In genomic region chr12:68451261-68452091, GRCh38 we compare ENCODE assay signal across 1 cellular context.
TF ChIP-seq lines count a peak whose summit lies in the region.

No MANE protein-coding gene starts in this region.

TF ChIP-seq in K562, 482 proteins besides CTCF, POLR2A, EP300 and RAD21 (continued from another document):
- no peak for TF ChIP-seq ZNF512 (tag; IDR thresholded peaks at IDR 0.05)
- no peak for TF ChIP-seq CHCHD3 (CRISPR knock-in tag; IDR thresholded peaks at IDR 0.05)
- no peak for TF ChIP-seq ZBED1 (IDR thresholded peaks at IDR 0.05)
- TF ChIP-seq ZNF3 (CRISPR knock-in tag; IDR thresholded peaks at IDR 0.05) = no peak; the same call in 1 of the 2 replicates
- TF ChIP-seq ZNF253 (CRISPR knock-in tag; conservative IDR thresholded peaks at IDR 0.05) = no peak
- TF ChIP-seq IFI16 (CRISPR knock-in tag; IDR thresholded peaks at IDR 0.05) = no peak
- peak; percentile 10; the same call in 1 of the 2 replicates for TF ChIP-seq PKNOX1 (IDR thresholded peaks at IDR 0.05)
- TF ChIP-seq MAFF (IDR thresholded peaks at IDR 0.05; ENCODE audit: low read length) = no peak
- TF ChIP-seq ELK3 (CRISPR knock-in tag; IDR thresholded peaks at IDR 0.05) = no peak
- TF ChIP-seq SP1 (CRISPR knock-in tag; IDR thresholded peaks at IDR 0.05) = no peak
- TF ChIP-seq SNIP1 (IDR thresholded peaks at IDR 0.05; ENCODE audit: low read depth) = no peak
- TF ChIP-seq MYNN (IDR thresholded peaks at IDR 0.05) = no peak
- no peak for TF ChIP-seq MYNN (CRISPR knock-in tag; IDR thresholded peaks at IDR 0.05)
- TF ChIP-seq ZNF518B (CRISPR knock-in tag; IDR thresholded peaks at IDR 0.05) = no peak
- TF ChIP-seq TCF15 (CRISPR knock-in tag; IDR thresholded peaks at IDR 0.05) = no peak
- no peak for TF ChIP-seq MYBL2 (IDR thresholded peaks at IDR 0.05; ENCODE audit: low read depth)
- no peak for TF ChIP-seq MYBL2 (CRISPR knock-in tag; IDR thresholded peaks at IDR 0.05; ENCODE audit: borderline replicate concordance)
- TF ChIP-seq AFF4 (CRISPR knock-in tag; IDR thresholded peaks at IDR 0.05) = 0 out of 2 replicates have a peak, but pooled peaks have one; percentile 33
- no peak for TF ChIP-seq JUND (IDR thresholded peaks at IDR 0.05; ENCODE audit: borderline replicate concordance, low read depth, low read length)
- peak; percentile 57; the same call in 1 of the 3 replicates for TF ChIP-seq JUND (tag; IDR thresholded peaks at IDR 0.05; ENCODE audit: borderline replicate concordance, low read depth, low read length)
- TF ChIP-seq FOXA3 (CRISPR knock-in tag; conservative IDR thresholded peaks at IDR 0.05 in 1 of 2, IDR thresholded peaks at IDR 0.05 in 1 of 2) = no peak
- TF ChIP-seq NEUROD1 (IDR thresholded peaks at IDR 0.05; ENCODE audit: borderline replicate concordance, low read depth, low read length, partially characterized antibody) = no peak
- no peak for TF ChIP-seq THAP7 (CRISPR knock-in tag; IDR thresholded peaks at IDR 0.05)
- no peak for TF ChIP-seq ZBTB9 (CRISPR knock-in tag; IDR thresholded peaks at IDR 0.05)
- no peak for TF ChIP-seq SAFB (IDR thresholded peaks at IDR 0.05; ENCODE audit: borderline replicate concordance, low read depth, low read length)
- TF ChIP-seq POLR2AphosphoS2 (IDR thresholded peaks at IDR 0.05; ENCODE audit: low read length) = no peak
- TF ChIP-seq PCBP1 (IDR thresholded peaks at IDR 0.05; ENCODE audit: low read depth, low read length, poor library complexity, severe bottlenecking) = no peak
- TF ChIP-seq FOSL1 (tag; conservative IDR thresholded peaks at IDR 0.05) = peak; percentile 65
- no peak for TF ChIP-seq ELF1 (tag; IDR thresholded peaks at IDR 0.05)
- no peak for TF ChIP-seq CREB1 (IDR thresholded peaks at IDR 0.05)
- no peak for TF ChIP-seq CREB1 (CRISPR knock-in tag; IDR thresholded peaks at IDR 0.05)
- TF ChIP-seq TFAP4 (CRISPR knock-in tag; IDR thresholded peaks at IDR 0.05; ENCODE audit: borderline replicate concordance) = 0 out of 2 replicates have a peak, but pooled peaks have one; percentile 12
- TF ChIP-seq TBL1XR1 (IDR thresholded peaks at IDR 0.05; ENCODE audit: low read length in 2 of 2) = no peak
- no peak for TF ChIP-seq ZNF766 (CRISPR knock-in tag; conservative IDR thresholded peaks at IDR 0.05)
- no peak for TF ChIP-seq ZNF77 (CRISPR knock-in tag; IDR thresholded peaks at IDR 0.05)
- TF ChIP-seq NRF1 (conservative IDR thresholded peaks at IDR 0.05 in 1 of 2, IDR thresholded peaks at IDR 0.05 in 1 of 2) = no peak
- no peak for TF ChIP-seq RBM39 (optimal IDR thresholded peaks at IDR 0.05; ENCODE audit: low read depth, low read length)
- no peak for TF ChIP-seq PTRF (tag; IDR thresholded peaks at IDR 0.05)
- TF ChIP-seq MTA3 (IDR thresholded peaks at IDR 0.05; ENCODE audit: borderline replicate concordance) = no peak
- no peak for TF ChIP-seq RBM34 (IDR thresholded peaks at IDR 0.05; ENCODE audit: borderline replicate concordance, insufficient read depth, low read length)
- TF ChIP-seq ZC3H11A (IDR thresholded peaks at IDR 0.05; ENCODE audit: low read depth, low read length) = no peak
- TF ChIP-seq RFX1 (IDR thresholded peaks at IDR 0.05) = peak; percentile 68
- no peak for TF ChIP-seq NCOR1 (IDR thresholded peaks at IDR 0.05)
TF ChIP-seq in K562: peak in this region for 6.
